1 cellular context compared by ENCODE assay signal in the genomic region with DNA sequence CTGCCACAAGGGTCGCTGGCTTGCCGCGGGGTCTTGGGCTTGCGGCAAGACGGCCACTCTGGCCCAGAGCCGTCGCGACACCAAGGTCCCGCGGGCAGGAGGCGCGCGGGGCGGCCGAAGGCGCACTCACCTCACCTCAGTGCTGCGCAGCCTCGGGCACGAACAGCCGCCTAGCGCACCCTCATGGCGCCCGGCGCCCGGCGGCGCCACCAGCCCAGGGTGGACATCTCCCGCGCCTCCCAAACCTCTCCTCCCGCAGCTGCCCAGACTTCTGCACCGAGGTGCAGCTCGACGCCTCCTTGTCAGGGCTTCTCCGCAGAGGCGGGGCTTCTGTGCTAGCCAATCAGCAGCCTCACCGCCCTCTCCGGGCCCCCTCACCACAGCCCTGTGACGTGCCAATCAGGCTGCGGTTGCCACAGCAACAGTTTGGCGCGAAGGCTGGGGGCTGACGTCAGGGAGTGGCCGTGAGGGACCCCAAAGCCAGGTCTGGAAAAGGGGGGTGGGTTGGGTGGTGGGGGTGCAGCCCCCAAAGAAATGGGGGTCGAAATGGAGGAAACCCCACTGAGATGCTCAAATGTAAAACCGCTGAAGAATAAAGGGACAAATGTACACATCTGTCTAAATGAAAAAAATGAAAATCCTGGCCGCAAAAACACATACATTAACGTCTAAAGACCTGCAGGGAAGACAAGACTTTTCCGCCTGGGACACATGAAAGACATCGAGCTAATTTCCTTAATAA.
A peak's percentile ranks its signal among the peaks of the same experiment; 100 is the strongest.
TF ChIP-seq lines count a peak whose summit lies in the region.

A gene (minus strand): TSS at position 275 of the 742 bp plus-strand sequence. CDS start 16,071 bp downstream, outside the sequence.
A gene (minus strand): TSS at position 275 of the 742 bp plus-strand sequence. CDS start 16,449 bp downstream, outside the sequence.

TF ChIP-seq in HepG2, 621 proteins besides CTCF, POLR2A, EP300 and RAD21 (continued from another document):
- TF ChIP-seq, protein P1, sequence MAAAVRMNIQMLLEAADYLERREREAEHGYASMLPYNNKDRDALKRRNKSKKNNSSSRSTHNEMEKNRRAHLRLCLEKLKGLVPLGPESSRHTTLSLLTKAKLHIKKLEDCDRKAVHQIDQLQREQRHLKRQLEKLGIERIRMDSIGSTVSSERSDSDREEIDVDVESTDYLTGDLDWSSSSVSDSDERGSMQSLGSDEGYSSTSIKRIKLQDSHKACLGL (CRISPR knock-in tag; IDR thresholded peaks at IDR 0.05): peak; percentile 69; the same call in 1 of the 2 replicates
- peak; percentile 81 for TF ChIP-seq CREM (IDR thresholded peaks at IDR 0.05)
- no peak for TF ChIP-seq CREM (CRISPR knock-in tag; IDR thresholded peaks at IDR 0.05)
- peak; percentile 75 for TF ChIP-seq MAZ (IDR thresholded peaks at IDR 0.05; ENCODE audit: borderline replicate concordance, low read depth, low read length)
- no peak for TF ChIP-seq MAZ (CRISPR knock-in tag; IDR thresholded peaks at IDR 0.05; ENCODE audit: low read depth)
- TF ChIP-seq RARG (CRISPR knock-in tag; IDR thresholded peaks at IDR 0.05; ENCODE audit: low read depth): no peak
- TF ChIP-seq BRD4 (CRISPR knock-in tag; IDR thresholded peaks at IDR 0.05): peak; percentile 37; the same call in 1 of the 2 replicates
- TF ChIP-seq, protein P2, sequence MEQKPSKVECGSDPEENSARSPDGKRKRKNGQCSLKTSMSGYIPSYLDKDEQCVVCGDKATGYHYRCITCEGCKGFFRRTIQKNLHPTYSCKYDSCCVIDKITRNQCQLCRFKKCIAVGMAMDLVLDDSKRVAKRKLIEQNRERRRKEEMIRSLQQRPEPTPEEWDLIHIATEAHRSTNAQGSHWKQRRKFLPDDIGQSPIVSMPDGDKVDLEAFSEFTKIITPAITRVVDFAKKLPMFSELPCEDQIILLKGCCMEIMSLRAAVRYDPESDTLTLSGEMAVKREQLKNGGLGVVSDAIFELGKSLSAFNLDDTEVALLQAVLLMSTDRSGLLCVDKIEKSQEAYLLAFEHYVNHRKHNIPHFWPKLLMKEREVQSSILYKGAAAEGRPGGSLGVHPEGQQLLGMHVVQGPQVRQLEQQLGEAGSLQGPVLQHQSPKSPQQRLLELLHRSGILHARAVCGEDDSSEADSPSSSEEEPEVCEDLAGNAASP (CRISPR knock-in tag; IDR thresholded peaks at IDR 0.05; ENCODE audit: borderline replicate concordance): peak; percentile 38; the same call in 1 of the 2 replicates
- peak; percentile 67; the same call in 1 of the 2 replicates for TF ChIP-seq RFX5 (IDR thresholded peaks at IDR 0.05; ENCODE audit: low read depth, low read length)
- no peak for TF ChIP-seq ZNF549 (CRISPR knock-in tag; IDR thresholded peaks at IDR 0.05)
- no peak for TF ChIP-seq ZNF83 (CRISPR knock-in tag; IDR thresholded peaks at IDR 0.05; ENCODE audit: borderline replicate concordance)
- TF ChIP-seq NRL (CRISPR knock-in tag; IDR thresholded peaks at IDR 0.05; ENCODE audit: borderline replicate concordance): no peak
- TF ChIP-seq, protein P3, sequence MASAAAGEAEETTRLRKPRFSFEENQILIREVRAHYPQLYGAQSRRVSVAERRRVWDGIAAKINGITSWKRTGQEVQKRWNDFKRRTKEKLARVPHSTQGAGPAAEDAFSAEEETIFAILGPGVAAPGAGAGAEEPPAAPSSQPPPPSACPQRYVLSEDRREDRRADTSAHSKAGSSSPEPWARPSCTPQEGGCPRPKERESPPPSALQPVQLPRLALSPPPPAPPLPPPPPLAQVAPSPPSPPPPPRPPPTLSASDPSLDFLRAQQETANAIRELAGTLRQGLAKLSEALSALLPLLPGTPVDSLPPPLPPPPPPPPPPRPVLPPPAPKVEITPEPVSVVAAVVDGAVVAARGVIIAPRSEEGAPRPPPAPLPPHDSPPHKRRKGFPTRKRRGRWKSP (CRISPR knock-in tag; IDR thresholded peaks at IDR 0.05): 0 out of 2 replicates have a peak, but pooled peaks have one; percentile 3
- TF ChIP-seq, protein P4, sequence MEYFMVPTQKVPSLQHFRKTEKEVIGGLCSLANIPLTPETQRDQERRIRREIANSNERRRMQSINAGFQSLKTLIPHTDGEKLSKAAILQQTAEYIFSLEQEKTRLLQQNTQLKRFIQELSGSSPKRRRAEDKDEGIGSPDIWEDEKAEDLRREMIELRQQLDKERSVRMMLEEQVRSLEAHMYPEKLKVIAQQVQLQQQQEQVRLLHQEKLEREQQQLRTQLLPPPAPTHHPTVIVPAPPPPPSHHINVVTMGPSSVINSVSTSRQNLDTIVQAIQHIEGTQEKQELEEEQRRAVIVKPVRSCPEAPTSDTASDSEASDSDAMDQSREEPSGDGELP (IDR thresholded peaks at IDR 0.05; ENCODE audit: borderline replicate concordance, low read depth): no peak
- TF ChIP-seq, protein P5, sequence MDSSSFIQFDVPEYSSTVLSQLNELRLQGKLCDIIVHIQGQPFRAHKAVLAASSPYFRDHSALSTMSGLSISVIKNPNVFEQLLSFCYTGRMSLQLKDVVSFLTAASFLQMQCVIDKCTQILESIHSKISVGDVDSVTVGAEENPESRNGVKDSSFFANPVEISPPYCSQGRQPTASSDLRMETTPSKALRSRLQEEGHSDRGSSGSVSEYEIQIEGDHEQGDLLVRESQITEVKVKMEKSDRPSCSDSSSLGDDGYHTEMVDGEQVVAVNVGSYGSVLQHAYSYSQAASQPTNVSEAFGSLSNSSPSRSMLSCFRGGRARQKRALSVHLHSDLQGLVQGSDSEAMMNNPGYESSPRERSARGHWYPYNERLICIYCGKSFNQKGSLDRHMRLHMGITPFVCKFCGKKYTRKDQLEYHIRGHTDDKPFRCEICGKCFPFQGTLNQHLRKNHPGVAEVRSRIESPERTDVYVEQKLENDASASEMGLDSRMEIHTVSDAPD (CRISPR knock-in tag; IDR thresholded peaks at IDR 0.05): 0 out of 2 replicates have a peak, but pooled peaks have one; percentile 25
- TF ChIP-seq SP2 (CRISPR knock-in tag; IDR thresholded peaks at IDR 0.05): peak; percentile 68
- TF ChIP-seq, protein P6, sequence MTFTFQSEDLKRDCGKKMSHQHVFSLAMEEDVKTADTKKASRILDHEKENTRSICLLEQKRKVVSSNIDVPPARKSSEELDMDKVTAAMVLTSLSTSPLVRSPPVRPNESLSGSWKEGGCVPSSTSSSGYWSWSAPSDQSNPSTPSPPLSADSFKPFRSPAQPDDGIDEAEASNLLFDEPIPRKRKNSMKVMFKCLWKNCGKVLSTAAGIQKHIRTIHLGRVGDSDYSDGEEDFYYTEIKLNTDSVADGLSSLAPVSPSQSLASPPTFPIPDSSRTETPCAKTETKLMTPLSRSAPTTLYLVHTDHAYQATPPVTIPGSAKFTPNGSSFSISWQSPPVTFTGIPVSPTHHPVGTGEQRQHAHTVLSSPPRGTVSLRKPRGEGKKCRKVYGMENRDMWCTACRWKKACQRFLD (CRISPR knock-in tag; IDR thresholded peaks at IDR 0.05; ENCODE audit: borderline replicate concordance): peak; percentile 47; the same call in 1 of the 2 replicates
- TF ChIP-seq DR1 (CRISPR knock-in tag; IDR thresholded peaks at IDR 0.05): peak; percentile 99
- TF ChIP-seq, protein P7, sequence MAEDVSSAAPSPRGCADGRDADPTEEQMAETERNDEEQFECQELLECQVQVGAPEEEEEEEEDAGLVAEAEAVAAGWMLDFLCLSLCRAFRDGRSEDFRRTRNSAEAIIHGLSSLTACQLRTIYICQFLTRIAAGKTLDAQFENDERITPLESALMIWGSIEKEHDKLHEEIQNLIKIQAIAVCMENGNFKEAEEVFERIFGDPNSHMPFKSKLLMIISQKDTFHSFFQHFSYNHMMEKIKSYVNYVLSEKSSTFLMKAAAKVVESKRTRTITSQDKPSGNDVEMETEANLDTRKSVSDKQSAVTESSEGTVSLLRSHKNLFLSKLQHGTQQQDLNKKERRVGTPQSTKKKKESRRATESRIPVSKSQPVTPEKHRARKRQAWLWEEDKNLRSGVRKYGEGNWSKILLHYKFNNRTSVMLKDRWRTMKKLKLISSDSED (CRISPR knock-in tag; IDR thresholded peaks at IDR 0.05): no peak
- no peak for TF ChIP-seq ETV5 (CRISPR knock-in tag; IDR thresholded peaks at IDR 0.05; ENCODE audit: borderline replicate concordance)
- TF ChIP-seq, protein P8, sequence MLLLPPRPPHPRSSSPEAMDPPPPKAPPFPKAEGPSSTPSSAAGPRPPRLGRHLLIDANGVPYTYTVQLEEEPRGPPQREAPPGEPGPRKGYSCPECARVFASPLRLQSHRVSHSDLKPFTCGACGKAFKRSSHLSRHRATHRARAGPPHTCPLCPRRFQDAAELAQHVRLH (CRISPR knock-in tag; IDR thresholded peaks at IDR 0.05; ENCODE audit: borderline replicate concordance, low read depth): no peak
- TF ChIP-seq MLLT10 (CRISPR knock-in tag; IDR thresholded peaks at IDR 0.05): no peak
- TF ChIP-seq, protein P9, sequence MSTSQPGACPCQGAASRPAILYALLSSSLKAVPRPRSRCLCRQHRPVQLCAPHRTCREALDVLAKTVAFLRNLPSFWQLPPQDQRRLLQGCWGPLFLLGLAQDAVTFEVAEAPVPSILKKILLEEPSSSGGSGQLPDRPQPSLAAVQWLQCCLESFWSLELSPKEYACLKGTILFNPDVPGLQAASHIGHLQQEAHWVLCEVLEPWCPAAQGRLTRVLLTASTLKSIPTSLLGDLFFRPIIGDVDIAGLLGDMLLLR (CRISPR knock-in tag; IDR thresholded peaks at IDR 0.05): 0 out of 2 replicates have a peak, but pooled peaks have one; percentile 52
- TF ChIP-seq PCBP1 (IDR thresholded peaks at IDR 0.05; ENCODE audit: borderline replicate concordance, low read depth, low read length): no peak
- TF ChIP-seq, protein P10, sequence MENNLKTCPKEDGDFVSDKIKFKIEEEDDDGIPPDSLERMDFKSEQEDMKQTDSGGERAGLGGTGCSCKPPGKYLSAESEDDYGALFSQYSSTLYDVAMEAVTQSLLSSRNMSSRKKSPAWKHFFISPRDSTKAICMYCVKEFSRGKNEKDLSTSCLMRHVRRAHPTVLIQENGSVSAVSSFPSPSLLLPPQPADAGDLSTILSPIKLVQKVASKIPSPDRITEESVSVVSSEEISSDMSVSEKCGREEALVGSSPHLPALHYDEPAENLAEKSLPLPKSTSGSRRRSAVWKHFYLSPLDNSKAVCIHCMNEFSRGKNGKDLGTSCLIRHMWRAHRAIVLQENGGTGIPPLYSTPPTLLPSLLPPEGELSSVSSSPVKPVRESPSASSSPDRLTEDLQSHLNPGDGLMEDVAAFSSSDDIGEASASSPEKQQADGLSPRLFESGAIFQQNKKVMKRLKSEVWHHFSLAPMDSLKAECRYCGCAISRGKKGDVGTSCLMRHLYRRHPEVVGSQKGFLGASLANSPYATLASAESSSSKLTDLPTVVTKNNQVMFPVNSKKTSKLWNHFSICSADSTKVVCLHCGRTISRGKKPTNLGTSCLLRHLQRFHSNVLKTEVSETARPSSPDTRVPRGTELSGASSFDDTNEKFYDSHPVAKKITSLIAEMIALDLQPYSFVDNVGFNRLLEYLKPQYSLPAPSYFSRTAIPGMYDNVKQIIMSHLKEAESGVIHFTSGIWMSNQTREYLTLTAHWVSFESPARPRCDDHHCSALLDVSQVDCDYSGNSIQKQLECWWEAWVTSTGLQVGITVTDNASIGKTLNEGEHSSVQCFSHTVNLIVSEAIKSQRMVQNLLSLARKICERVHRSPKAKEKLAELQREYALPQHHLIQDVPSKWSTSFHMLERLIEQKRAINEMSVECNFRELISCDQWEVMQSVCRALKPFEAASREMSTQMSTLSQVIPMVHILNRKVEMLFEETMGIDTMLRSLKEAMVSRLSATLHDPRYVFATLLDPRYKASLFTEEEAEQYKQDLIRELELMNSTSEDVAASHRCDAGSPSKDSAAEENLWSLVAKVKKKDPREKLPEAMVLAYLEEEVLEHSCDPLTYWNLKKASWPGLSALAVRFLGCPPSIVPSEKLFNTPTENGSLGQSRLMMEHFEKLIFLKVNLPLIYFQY (CRISPR knock-in tag; IDR thresholded peaks at IDR 0.05; ENCODE audit: borderline replicate concordance): 0 out of 2 replicates have a peak, but pooled peaks have one; percentile 16
- TF ChIP-seq FOXA3 (CRISPR knock-in tag; IDR thresholded peaks at IDR 0.05): 0 out of 2 replicates have a peak, but pooled peaks have one; percentile 9
- TF ChIP-seq MED8 (CRISPR knock-in tag; IDR thresholded peaks at IDR 0.05; ENCODE audit: insufficient replicate concordance): peak; percentile 81
- TF ChIP-seq ZNF839 (CRISPR knock-in tag; IDR thresholded peaks at IDR 0.05; ENCODE audit: borderline replicate concordance): no peak
- 0 out of 2 replicates have a peak, but pooled peaks have one; percentile 25 for TF ChIP-seq SMYD3 (CRISPR knock-in tag; IDR thresholded peaks at IDR 0.05)
- TF ChIP-seq, protein P11, sequence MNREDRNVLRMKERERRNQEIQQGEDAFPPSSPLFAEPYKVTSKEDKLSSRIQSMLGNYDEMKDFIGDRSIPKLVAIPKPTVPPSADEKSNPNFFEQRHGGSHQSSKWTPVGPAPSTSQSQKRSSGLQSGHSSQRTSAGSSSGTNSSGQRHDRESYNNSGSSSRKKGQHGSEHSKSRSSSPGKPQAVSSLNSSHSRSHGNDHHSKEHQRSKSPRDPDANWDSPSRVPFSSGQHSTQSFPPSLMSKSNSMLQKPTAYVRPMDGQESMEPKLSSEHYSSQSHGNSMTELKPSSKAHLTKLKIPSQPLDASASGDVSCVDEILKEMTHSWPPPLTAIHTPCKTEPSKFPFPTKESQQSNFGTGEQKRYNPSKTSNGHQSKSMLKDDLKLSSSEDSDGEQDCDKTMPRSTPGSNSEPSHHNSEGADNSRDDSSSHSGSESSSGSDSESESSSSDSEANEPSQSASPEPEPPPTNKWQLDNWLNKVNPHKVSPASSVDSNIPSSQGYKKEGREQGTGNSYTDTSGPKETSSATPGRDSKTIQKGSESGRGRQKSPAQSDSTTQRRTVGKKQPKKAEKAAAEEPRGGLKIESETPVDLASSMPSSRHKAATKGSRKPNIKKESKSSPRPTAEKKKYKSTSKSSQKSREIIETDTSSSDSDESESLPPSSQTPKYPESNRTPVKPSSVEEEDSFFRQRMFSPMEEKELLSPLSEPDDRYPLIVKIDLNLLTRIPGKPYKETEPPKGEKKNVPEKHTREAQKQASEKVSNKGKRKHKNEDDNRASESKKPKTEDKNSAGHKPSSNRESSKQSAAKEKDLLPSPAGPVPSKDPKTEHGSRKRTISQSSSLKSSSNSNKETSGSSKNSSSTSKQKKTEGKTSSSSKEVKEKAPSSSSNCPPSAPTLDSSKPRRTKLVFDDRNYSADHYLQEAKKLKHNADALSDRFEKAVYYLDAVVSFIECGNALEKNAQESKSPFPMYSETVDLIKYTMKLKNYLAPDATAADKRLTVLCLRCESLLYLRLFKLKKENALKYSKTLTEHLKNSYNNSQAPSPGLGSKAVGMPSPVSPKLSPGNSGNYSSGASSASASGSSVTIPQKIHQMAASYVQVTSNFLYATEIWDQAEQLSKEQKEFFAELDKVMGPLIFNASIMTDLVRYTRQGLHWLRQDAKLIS (CRISPR knock-in tag; IDR thresholded peaks at IDR 0.05): 0 out of 2 replicates have a peak, but pooled peaks have one; percentile 76
- TF ChIP-seq, protein P12, sequence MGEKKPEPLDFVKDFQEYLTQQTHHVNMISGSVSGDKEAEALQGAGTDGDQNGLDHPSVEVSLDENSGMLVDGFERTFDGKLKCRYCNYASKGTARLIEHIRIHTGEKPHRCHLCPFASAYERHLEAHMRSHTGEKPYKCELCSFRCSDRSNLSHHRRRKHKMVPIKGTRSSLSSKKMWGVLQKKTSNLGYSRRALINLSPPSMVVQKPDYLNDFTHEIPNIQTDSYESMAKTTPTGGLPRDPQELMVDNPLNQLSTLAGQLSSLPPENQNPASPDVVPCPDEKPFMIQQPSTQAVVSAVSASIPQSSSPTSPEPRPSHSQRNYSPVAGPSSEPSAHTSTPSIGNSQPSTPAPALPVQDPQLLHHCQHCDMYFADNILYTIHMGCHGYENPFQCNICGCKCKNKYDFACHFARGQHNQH (CRISPR knock-in tag; IDR thresholded peaks at IDR 0.05): 0 out of 2 replicates have a peak, but pooled peaks have one; percentile 21
- TF ChIP-seq ZNF749 (CRISPR knock-in tag; IDR thresholded peaks at IDR 0.05; ENCODE audit: borderline replicate concordance): no peak
